Comparison of ENCODE assay signal across 8 cellular contexts in genomic region chr3:186821429-186822367, GRCh38. TPM values are rescaled to one million over a fixed set of nuclear protein-coding genes. Genes with fewer than 3 reads are reported as not detected.
DNase-seq lines count a peak whose midpoint lies in the region; ATAC-seq, FAIRE-seq and TF ChIP-seq lines count a peak whose summit lies in the region.

No MANE protein-coding gene starts in this region.

- ATAC-seq in Panc1 (no peak), HG03432 (IDR thresholded peaks at IDR 0.05; ENCODE audit: unreplicated experiment) (no peak), HG03565 (IDR thresholded peaks at IDR 0.05; ENCODE audit: unreplicated experiment) (no peak)

- peaks cover 5% of the 10 kb centered on the region; the same call in 1 of the 2 replicates for H3K27me3 ChIP-seq in Panc1 (ENCODE audit: control insufficient read depth, insufficient read depth, low read length)
- H3K27me3 ChIP-seq in endothelial cell of umbilical vein (ENCODE audit: control insufficient read depth in 2 of 2, insufficient read depth in 2 of 2, low read length in 2 of 2) = no peaks in the 10 kb centered on the region
- H3K27me3 ChIP-seq in neutrophil = peaks cover 50% of the 10 kb centered on the region

- in situ Hi-C loops in KBM-7 (cut with MboI; ENCODE audit: low pct_unique_long_range_greater_than_20kb, low sequenced_read_pairs) (no loop called here), Panc1 (cut with HindIII; ENCODE audit: low pct_unique_long_range_greater_than_20kb, low sequenced_read_pairs) (no loop called here)

- no peak overlapping the region for H3K4me3 ChIP-seq in Panc1 (ENCODE audit: low read depth in 2 of 2, low read length in 2 of 2)
- peak overlapping the region in 2 of 3 experiments; percentile 21 to 58 for H3K4me3 ChIP-seq in endothelial cell of umbilical vein (replicated peaks in 1 of 3; ENCODE audit: insufficient read depth in 1 of 3, low read depth in 1 of 3, low read length in 3 of 3)
- no peak overlapping the region for H3K4me3 ChIP-seq in neutrophil (ENCODE audit: low read depth in 1 of 2, low read length in 1 of 2)

- CTCF ChIA-PET in Panc1 (lab: Charles Lee) (interaction anchor here (0.6 to 1.2 kb wide), 5 partner anchors 207 to 742 kb away, joined by 3 to 8 read pairs (median 4); no protein-coding TSS in a partner anchor), endothelial cell of umbilical vein (lab: Charles Lee) (interaction anchor here (0.7 to 5.9 kb wide), 40 partner anchors 9 to 878 kb away, joined by 3 to 195 read pairs (median 5); partner anchors contain the start of genes AHSG, DNAJB11 and EIF4A2)

- no peaks in the 10 kb centered on the region for H4K20me1 ChIP-seq in endothelial cell of umbilical vein (replicated peaks; ENCODE audit: control insufficient read depth, extremely low read depth, insufficient read depth, low read length)

- POLR2A ChIA-PET in Panc1 (lab: Charles Lee) (interaction anchor here (0.6 kb wide), 1 partner anchor 318 kb away, joined by 7 read pairs; the partner anchor contains the start of gene RPL39L), endothelial cell of umbilical vein (lab: Charles Lee) (interaction anchor here (0.6 to 1.4 kb wide), 2 partner anchors 32 to 38 kb away, joined by 3 to 5 read pairs; no protein-coding TSS in a partner anchor)

- H3K9me3 ChIP-seq in Panc1 (ENCODE audit: control insufficient read depth, insufficient read depth, low read depth, low read length) (no peaks in the 10 kb centered on the region), endothelial cell of umbilical vein (replicated peaks; ENCODE audit: control insufficient read depth, insufficient read depth, low read length) (no peaks in the 10 kb centered on the region), neutrophil (no peaks in the 10 kb centered on the region)

- intact Hi-C loops in Panc1 (cut with micrococcal nuclease; ENCODE audit: unreplicated experiment) = loop anchor here (1.0 kb wide), 1 partner anchor 206 kb away; no protein-coding TSS in a partner anchor
- intact Hi-C loops in endothelial cell of umbilical vein (cut with micrococcal nuclease) = loop anchor here (1.0 to 5.0 kb wide), 6 partner anchors 39 to 564 kb away; partner anchors contain the start of genes EIF4A2, ST6GAL1 and TBCCD1

- H3K9me1 ChIP-seq in endothelial cell of umbilical vein (replicated peaks; ENCODE audit: control insufficient read depth, extremely low read depth, insufficient read depth, low read length) = no peaks in the 10 kb centered on the region

- H3K4me1 ChIP-seq in Panc1 (ENCODE audit: control insufficient read depth, insufficient read depth, low read length) (0 out of 2 replicates have a peak, but pooled peaks cover 3% of the 10 kb centered on the region), endothelial cell of umbilical vein (ENCODE audit: control insufficient read depth, extremely low read depth, insufficient read depth, low read length) (peaks cover 9% of the 10 kb centered on the region), neutrophil (ENCODE audit: control insufficient read depth in 1 of 2, insufficient read depth in 1 of 2, low read depth in 1 of 2, low read length in 1 of 2) (peaks cover 7 to 14% of the 10 kb centered on the region in 2 experiments)

- H3K27ac ChIP-seq in Panc1 (ENCODE audit: low read length) = no peak overlapping the region
- no peak overlapping the region for H3K27ac ChIP-seq in endothelial cell of umbilical vein (ENCODE audit: insufficient read depth, low read depth, low read length)
- no peak overlapping the region for H3K27ac ChIP-seq in neutrophil

- FAIRE-seq in endothelial cell of umbilical vein (lab: Jason Lieb, UNC) = peak; percentile 81

- DNase-seq in DMS53 treated with DMSO at 0.1 percent for 48 hours (lab: John Stamatoyannopoulos, UW; ENCODE audit: unreplicated experiment) = peak; percentile 22
- peak; percentile 51 for DNase-seq in KBM-7
- peak; percentile 33 for DNase-seq in Panc1 (ENCODE audit: low read depth, low spot score)
- DNase-seq in endothelial cell of umbilical vein (ENCODE audit: low read depth, low spot score) = peak; percentile 61
- no peak for DNase-seq in NK-92 treated with Interleukin-12 subunit alpha and Interleukin-12 subunit beta, amount 100 ng/mL, for 24 hours (lab: John Stamatoyannopoulos, UW)

- H3K36me3 ChIP-seq in Panc1 (ENCODE audit: control insufficient read depth, insufficient read depth, low read length) = no peaks in the 10 kb centered on the region
- H3K36me3 ChIP-seq in endothelial cell of umbilical vein (ENCODE audit: control insufficient read depth in 2 of 2, extremely low read depth in 1 of 2, insufficient read depth in 2 of 2, low read length in 2 of 2) = no peaks in the 10 kb centered on the region
- no peaks in the 10 kb centered on the region for H3K36me3 ChIP-seq in neutrophil

- BruUV-seq in Panc1 (replicated peaks; lab: Mats Ljungman, UMichigan) (no TSS peak), endothelial cell of umbilical vein (replicated peaks; lab: Mats Ljungman, UMichigan) (no TSS peak)

- TF ChIP-seq CTCF in Panc1 (IDR thresholded peaks at IDR 0.05) (peak; percentile 88), endothelial cell of umbilical vein (IDR thresholded peaks at IDR 0.05; ENCODE audit: extremely low read depth in 1 of 2, insufficient read depth in 1 of 2, low read depth in 1 of 2, low read length in 2 of 2) (peak; percentile 52 to 63), neutrophil (IDR thresholded peaks at IDR 0.05) (peak; percentile 41)

- H3K4me2 ChIP-seq in endothelial cell of umbilical vein (ENCODE audit: insufficient read depth, low read length) = peak overlapping the region; percentile 78

- no peaks in the 10 kb centered on the region for H3K79me2 ChIP-seq in endothelial cell of umbilical vein (ENCODE audit: control insufficient read depth, insufficient read depth, low read length)

- dilution Hi-C loops in endothelial cell of umbilical vein (cut with MboI; ENCODE audit: extremely low pct_ligation_motif_present, low sequenced_read_pairs) = no loop called here

- no peak for TF ChIP-seq POLR2A in endothelial cell of umbilical vein (IDR thresholded peaks at IDR 0.05; ENCODE audit: low read depth, low read length)

- H2AFZ ChIP-seq in endothelial cell of umbilical vein (ENCODE audit: low read depth, low read length) = peak overlapping the region; percentile 92

- H3K9ac ChIP-seq in endothelial cell of umbilical vein (replicated peaks; ENCODE audit: extremely low read depth, insufficient read depth, low read length) = peak overlapping the region; percentile 38

TF ChIP-seq in endothelial cell of umbilical vein, 7 proteins besides CTCF, POLR2A, EP300 and RAD21:
- no peak for TF ChIP-seq GATA2 (IDR thresholded peaks at IDR 0.05; ENCODE audit: insufficient read depth, insufficient read length, low read depth, low read length)
- TF ChIP-seq POLR2AphosphoS5 (IDR thresholded peaks at IDR 0.05; ENCODE audit: insufficient read depth, low read depth, low read length) = no peak
- no peak for TF ChIP-seq MYC (IDR thresholded peaks at IDR 0.05; ENCODE audit: low read depth, low read length)
- no peak for TF ChIP-seq FOS (IDR thresholded peaks at IDR 0.05; ENCODE audit: borderline replicate concordance, insufficient read depth, low read length)
- TF ChIP-seq EZH2 (IDR thresholded peaks at IDR 0.05; ENCODE audit: borderline replicate concordance, low read depth, low read length, severe bottlenecking) = no peak
- TF ChIP-seq, protein P1, sequence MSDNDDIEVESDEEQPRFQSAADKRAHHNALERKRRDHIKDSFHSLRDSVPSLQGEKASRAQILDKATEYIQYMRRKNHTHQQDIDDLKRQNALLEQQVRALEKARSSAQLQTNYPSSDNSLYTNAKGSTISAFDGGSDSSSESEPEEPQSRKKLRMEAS (IDR thresholded peaks at IDR 0.05; ENCODE audit: insufficient read depth, insufficient read length) = no peak
- TF ChIP-seq JUN (IDR thresholded peaks at IDR 0.05; ENCODE audit: borderline replicate concordance, insufficient read depth, insufficient read length, low read depth) = no peak
TF ChIP-seq in endothelial cell of umbilical vein: peak in this region for 0.

RNA-seq across cellular contexts. Expression of gene RFC4, which starts 15.4 kb away (rescaled TPM):
- total RNA-seq in Panc1 (2021; ENCODE audit: unreplicated experiment) (70.7 TPM), endothelial cell of umbilical vein (29.1 and 33.7 TPM in 2 replicates)
- 28.4 TPM for polyA plus RNA-seq in Panc1 (2012; ENCODE audit: insufficient read length)
- polyA plus RNA-seq in endothelial cell of umbilical vein = 4.6 and 6.2 TPM in 2 replicates
- 13.1 and 15.5 TPM in 2 replicates for polyA plus RNA-seq in endothelial cell of umbilical vein (2011; cell fraction: cytosol; rRNA removed)
- 28.0 and 36.6 TPM in 2 replicates for polyA plus RNA-seq in endothelial cell of umbilical vein (2011; cell fraction: nucleus; rRNA removed)
- 18.1 and 27.7 TPM in 2 replicates for polyA plus RNA-seq in endothelial cell of umbilical vein (2012)
- 6.2 and 6.3 TPM in 2 replicates for polyA minus RNA-seq in endothelial cell of umbilical vein
- 25.2 TPM for polyA minus RNA-seq in endothelial cell of umbilical vein (2011; cell fraction: cytosol; rRNA and poly(A)+ RNA removed)
- polyA minus RNA-seq in endothelial cell of umbilical vein (2011; cell fraction: nucleus; rRNA and poly(A)+ RNA removed) = 7.2 and 10.0 TPM in 2 replicates

RNA-seq across cellular contexts. Expression of gene ADIPOQ, which starts 20.8 kb away (rescaled TPM):
- total RNA-seq in Panc1 (2021; ENCODE audit: unreplicated experiment) (not detected), endothelial cell of umbilical vein (not detected in 2 replicates)
- polyA plus RNA-seq in Panc1 (2012; ENCODE audit: insufficient read length) = not detected
- polyA plus RNA-seq in endothelial cell of umbilical vein = not detected in 2 replicates
- polyA plus RNA-seq in endothelial cell of umbilical vein (2011; cell fraction: cytosol; rRNA removed) = not detected in 2 replicates
- not detected in 2 replicates for polyA plus RNA-seq in endothelial cell of umbilical vein (2011; cell fraction: nucleus; rRNA removed)
- not detected in 2 replicates for polyA plus RNA-seq in endothelial cell of umbilical vein (2012)
- not detected in 2 replicates for polyA minus RNA-seq in endothelial cell of umbilical vein
- polyA minus RNA-seq in endothelial cell of umbilical vein (2011; cell fraction: cytosol; rRNA and poly(A)+ RNA removed) = not detected
- polyA minus RNA-seq in endothelial cell of umbilical vein (2011; cell fraction: nucleus; rRNA and poly(A)+ RNA removed) = not detected in 2 replicates

RNA-seq across cellular contexts. Expression of gene EIF4A2, which starts 38.3 kb away (rescaled TPM):
- 219 TPM for total RNA-seq in Panc1 (2021; ENCODE audit: unreplicated experiment)
- 126 TPM for polyA plus RNA-seq in Panc1 (2012; ENCODE audit: insufficient read length)
- 260 and 282 TPM in 2 replicates for total RNA-seq in endothelial cell of umbilical vein
- polyA plus RNA-seq in endothelial cell of umbilical vein = 255 and 401 TPM in 2 replicates
- 252 and 274 TPM in 2 replicates for polyA plus RNA-seq in endothelial cell of umbilical vein (2011; cell fraction: cytosol; rRNA removed)
- polyA plus RNA-seq in endothelial cell of umbilical vein (2011; cell fraction: nucleus; rRNA removed) = 925 and 1,304 TPM in 2 replicates
- 354 and 358 TPM in 2 replicates for polyA plus RNA-seq in endothelial cell of umbilical vein (2012)
- 312 and 381 TPM in 2 replicates for polyA minus RNA-seq in endothelial cell of umbilical vein
- 231 TPM for polyA minus RNA-seq in endothelial cell of umbilical vein (2011; cell fraction: cytosol; rRNA and poly(A)+ RNA removed)
- 447 and 547 TPM in 2 replicates for polyA minus RNA-seq in endothelial cell of umbilical vein (2011; cell fraction: nucleus; rRNA and poly(A)+ RNA removed)

Comparison
In these comparisons a context has a peak if more than half of its experiments do, and no peak if none do; other contexts are left out.
1. H3K4me3 ChIP-seq: peak in endothelial cell of umbilical vein (2 of 3); none in Panc1 (0 of 2) and neutrophil (0 of 2).
2. Peak in every context shown above with its lines, with median percentiles within 50 percentile points of each other: CTCF ChIP-seq.